Comparison of ENCODE assay signal across 9 cellular contexts in genomic region chr2:171318463-171318934, GRCh38.
DNase-seq lines count a peak whose midpoint lies in the region; ATAC-seq and TF ChIP-seq lines count a peak whose summit lies in the region.
"Had no signal": no experiment of that assay in that cellular context is flagged by ENCODE, and none has a peak within 500 bp of the region (broad histone marks: within the 10 kb centered on the region; RNA-seq: fewer than 3 reads in every experiment).

No MANE protein-coding gene starts in this region.

- H3K4me3 ChIP-seq in stomach (no peak overlapping the region), psoas muscle (no peak overlapping the region)

- peak overlapping the region; percentile 53 for H3K4me3 Mint-ChIP-seq in activated CD8-positive, alpha-beta T cell treated with anti-CD3 and anti-CD28 coated beads for 36 hours
- H3K4me3 Mint-ChIP-seq in activated CD8-positive, alpha-beta T cell treated with anti-CD3 and anti-CD28 coated beads, Interleukin-2, amount 10 ng/mL, durations not matched to agents 7 days and 5 days: no peak overlapping the region
- H3K4me3 Mint-ChIP-seq in activated naive CD8-positive, alpha-beta T cell: peak overlapping the region; percentile 68

- H3K36me3 ChIP-seq in stomach (peaks cover 0 to 9% (median 1%) of the 10 kb centered on the region in 4 donors), psoas muscle (ENCODE audit: insufficient read depth in 1 of 2, low read depth in 1 of 2) (peaks cover 0 to 2% of the 10 kb centered on the region in 2 donors)

- intact Hi-C loops in activated CD8-positive, alpha-beta T cell treated with anti-CD3 and anti-CD28 coated beads for 36 hours (cut with micrococcal nuclease): loop anchor here (5.0 kb wide), 1 partner anchor 156 kb away; the partner anchor contains the start of gene TLK1
- intact Hi-C loops in stomach (cut with DNase I; ENCODE audit: low total_unique reads): no loop called here
- intact Hi-C loops in psoas muscle (cut with DNase I): no loop called here

- H3K27ac ChIP-seq in stomach (peak overlapping the region in 3 of 5 donors; percentile 51 to 54 (median 52)), psoas muscle (no peak overlapping the region)

- no peaks in the 10 kb centered on the region for H3K27me3 Mint-ChIP-seq in activated CD8-positive, alpha-beta T cell treated with anti-CD3 and anti-CD28 coated beads for 36 hours
- no peaks in the 10 kb centered on the region for H3K27me3 Mint-ChIP-seq in activated CD8-positive, alpha-beta T cell treated with anti-CD3 and anti-CD28 coated beads, Interleukin-2, amount 10 ng/mL, durations not matched to agents 7 days and 5 days (ENCODE audit: low read depth)
- H3K27me3 Mint-ChIP-seq in activated naive CD8-positive, alpha-beta T cell: no peaks in the 10 kb centered on the region

- H3K9me3 ChIP-seq in stomach: no peaks in the 10 kb centered on the region
- no peaks in the 10 kb centered on the region for H3K9me3 ChIP-seq in psoas muscle

- TF ChIP-seq EP300 in stomach (IDR thresholded peaks at IDR 0.05): no peak

- H3K27ac Mint-ChIP-seq in activated CD8-positive, alpha-beta T cell treated with anti-CD3 and anti-CD28 coated beads for 36 hours: peak overlapping the region; percentile 96
- H3K27ac Mint-ChIP-seq in activated CD8-positive, alpha-beta T cell treated with anti-CD3 and anti-CD28 coated beads, Interleukin-2, amount 10 ng/mL, durations not matched to agents 7 days and 5 days: no peak overlapping the region
- H3K27ac Mint-ChIP-seq in activated naive CD8-positive, alpha-beta T cell: peak overlapping the region; percentile 97

- WGBS in stomach, 5 donors: 42 to 59% (median 50%) methylated on average over 6 of the region's 6 CpGs
- 22 to 36% (median 22%) methylated on average over 6 of the region's 6 CpGs for WGBS in psoas muscle, 3 donors

- no peak for TF ChIP-seq POLR2A in stomach (IDR thresholded peaks at IDR 0.05)
- no peak for TF ChIP-seq POLR2A in erythroblast (IDR thresholded peaks at IDR 0.05; ENCODE audit: low read length)

- TF ChIP-seq CTCF in activated CD8-positive, alpha-beta T cell treated with anti-CD3 and anti-CD28 coated beads for 36 hours (IDR thresholded peaks at IDR 0.05): no peak
- no peak for TF ChIP-seq CTCF in stomach (IDR thresholded peaks at IDR 0.05)
- no peak for TF ChIP-seq CTCF in psoas muscle (IDR thresholded peaks at IDR 0.05)

- no peak for DNase-seq in activated CD8-positive, alpha-beta T cell treated with anti-CD3 and anti-CD28 coated beads for 36 hours
- no peak for DNase-seq in activated CD8-positive, alpha-beta T cell treated with anti-CD3 and anti-CD28 coated beads, Interleukin-2, amount 10 ng/mL, durations not matched to agents 7 days and 5 days
- peak; percentile 45 for DNase-seq in iPS DF 19.7 (ENCODE audit: low read depth, low spot score)
- no peak for DNase-seq in stomach
- DNase-seq in erythroblast (lab: John Stamatoyannopoulos, UW): no peak
- no peak for DNase-seq in psoas muscle
- DNase-seq in glomerular visceral epithelial cell (ENCODE audit: extremely low spot score): no peak
- DNase-seq: NCI-H345 had no signal

- ATAC-seq in activated CD8-positive, alpha-beta T cell treated with anti-CD3 and anti-CD28 coated beads for 36 hours: peak; percentile 8
- ATAC-seq in activated CD8-positive, alpha-beta T cell treated with anti-CD3 and anti-CD28 coated beads, Interleukin-2, amount 10 ng/mL, durations not matched to agents 7 days and 5 days: no peak
- no peak for ATAC-seq in psoas muscle

- CTCF ChIA-PET in activated CD8-positive, alpha-beta T cell treated with anti-CD3 and anti-CD28 coated beads for 36 hours (lab: Charles Lee): interaction anchor here (0.6 to 2.6 kb wide), 7 partner anchors 9 to 390 kb away, joined by 3 to 10 read pairs (median 3); partner anchors contain the start of gene GORASP2
- CTCF ChIA-PET in activated CD8-positive, alpha-beta T cell treated with anti-CD3 and anti-CD28 coated beads, Interleukin-2, amount 10 ng/mL, durations not matched to agents 7 days and 5 days (lab: Charles Lee): interaction anchor here (0.7 to 3.3 kb wide), 5 partner anchors 9 to 389 kb away, joined by 3 to 9 read pairs (median 3); partner anchors contain the start of gene GORASP2

- peaks cover 44% of the 10 kb centered on the region for H3K4me1 Mint-ChIP-seq in activated CD8-positive, alpha-beta T cell treated with anti-CD3 and anti-CD28 coated beads for 36 hours (ENCODE audit: low read depth)
- peaks cover 33% of the 10 kb centered on the region for H3K4me1 Mint-ChIP-seq in activated CD8-positive, alpha-beta T cell treated with anti-CD3 and anti-CD28 coated beads, Interleukin-2, amount 10 ng/mL, durations not matched to agents 7 days and 5 days (ENCODE audit: low read depth)
- H3K4me1 Mint-ChIP-seq in activated naive CD8-positive, alpha-beta T cell (ENCODE audit: low read depth): peaks cover 35% of the 10 kb centered on the region

- H3K4me1 ChIP-seq in stomach (peaks cover 0 to 38% (median 6%) of the 10 kb centered on the region in 4 donors), psoas muscle (peaks cover 10% of the 10 kb centered on the region)

- no peaks in the 10 kb centered on the region for H3K27me3 ChIP-seq in stomach
- no peaks in the 10 kb centered on the region for H3K27me3 ChIP-seq in psoas muscle (ENCODE audit: insufficient read depth in 3 of 3, low read length in 2 of 3)

- peaks cover 4% of the 10 kb centered on the region for H3K9me3 Mint-ChIP-seq in activated CD8-positive, alpha-beta T cell treated with anti-CD3 and anti-CD28 coated beads for 36 hours
- H3K9me3 Mint-ChIP-seq in activated CD8-positive, alpha-beta T cell treated with anti-CD3 and anti-CD28 coated beads, Interleukin-2, amount 10 ng/mL, durations not matched to agents 7 days and 5 days (ENCODE audit: insufficient read depth): no peaks in the 10 kb centered on the region
- no peaks in the 10 kb centered on the region for H3K9me3 Mint-ChIP-seq in activated naive CD8-positive, alpha-beta T cell (ENCODE audit: low read depth)

- POLR2A ChIA-PET in activated CD8-positive, alpha-beta T cell treated with anti-CD3 and anti-CD28 coated beads for 36 hours (lab: Charles Lee): interaction anchor here (0.8 to 1.7 kb wide), 4 partner anchors 102 to 160 kb away, joined by 3 to 8 read pairs (median 4); partner anchors contain the start of genes DCAF17 and METTL8
- POLR2A ChIA-PET in activated CD8-positive, alpha-beta T cell treated with anti-CD3 and anti-CD28 coated beads, Interleukin-2, amount 10 ng/mL, durations not matched to agents 7 days and 5 days (lab: Charles Lee): no interaction called here

- peaks cover 44% of the 10 kb centered on the region for H3K36me3 Mint-ChIP-seq in activated CD8-positive, alpha-beta T cell treated with anti-CD3 and anti-CD28 coated beads for 36 hours (ENCODE audit: low read depth)
- peaks cover 19% of the 10 kb centered on the region for H3K36me3 Mint-ChIP-seq in activated CD8-positive, alpha-beta T cell treated with anti-CD3 and anti-CD28 coated beads, Interleukin-2, amount 10 ng/mL, durations not matched to agents 7 days and 5 days (ENCODE audit: low read depth)
- H3K36me3 Mint-ChIP-seq in activated naive CD8-positive, alpha-beta T cell: peaks cover 14% of the 10 kb centered on the region
